1 cellular context compared by ENCODE assay signal in the genomic region with DNA sequence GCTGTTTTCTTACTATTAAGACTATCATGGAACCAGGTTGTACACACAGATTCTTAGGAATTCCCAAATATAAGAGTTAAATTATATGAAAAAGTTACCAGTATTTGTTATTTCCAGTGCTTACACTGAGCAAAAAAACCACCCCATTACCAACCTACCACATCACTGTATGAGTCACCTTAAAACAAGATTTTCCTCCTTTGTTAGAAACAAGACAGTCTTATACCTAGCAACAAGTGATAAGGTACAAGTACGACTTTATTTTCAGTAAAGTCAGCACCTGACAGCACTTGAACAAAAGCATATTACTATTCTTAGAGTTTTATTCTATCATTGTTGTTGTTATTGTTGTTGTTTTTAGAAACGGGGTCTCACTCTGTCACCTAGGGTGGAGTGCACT.
TF ChIP-seq lines count a peak whose summit lies in the region.

No MANE protein-coding gene starts in this region.

TF ChIP-seq in HEK293, 187 proteins besides CTCF, POLR2A, EP300 and RAD21 (continued from another document):
- no peak for TF ChIP-seq ZNF645 (tag by site-specific recombination; IDR thresholded peaks at IDR 0.05)
